ENCODE assay signal across 1 cellular context in genomic region chr14:100212476-100213333, GRCh38.
TF ChIP-seq lines count a peak whose summit lies in the region.

No MANE protein-coding gene starts in this region.

TF ChIP-seq in HepG2, 621 proteins besides CTCF, POLR2A, EP300 and RAD21 (continued from another document):
- TF ChIP-seq, protein P1, sequence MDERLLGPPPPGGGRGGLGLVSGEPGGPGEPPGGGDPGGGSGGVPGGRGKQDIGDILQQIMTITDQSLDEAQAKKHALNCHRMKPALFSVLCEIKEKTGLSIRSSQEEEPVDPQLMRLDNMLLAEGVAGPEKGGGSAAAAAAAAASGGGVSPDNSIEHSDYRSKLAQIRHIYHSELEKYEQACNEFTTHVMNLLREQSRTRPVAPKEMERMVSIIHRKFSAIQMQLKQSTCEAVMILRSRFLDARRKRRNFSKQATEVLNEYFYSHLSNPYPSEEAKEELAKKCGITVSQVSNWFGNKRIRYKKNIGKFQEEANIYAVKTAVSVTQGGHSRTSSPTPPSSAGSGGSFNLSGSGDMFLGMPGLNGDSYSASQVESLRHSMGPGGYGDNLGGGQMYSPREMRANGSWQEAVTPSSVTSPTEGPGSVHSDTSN (CRISPR knock-in tag; IDR thresholded peaks at IDR 0.05), result no peak
- no peak for TF ChIP-seq MBD4 (IDR thresholded peaks at IDR 0.05; ENCODE audit: borderline replicate concordance, low read length)
- TF ChIP-seq KDM1A (CRISPR knock-in tag; IDR thresholded peaks at IDR 0.05), result no peak
- no peak for TF ChIP-seq ZNF878 (CRISPR knock-in tag; IDR thresholded peaks at IDR 0.05)
- TF ChIP-seq ZBTB46 (CRISPR knock-in tag; IDR thresholded peaks at IDR 0.05; ENCODE audit: borderline replicate concordance), result no peak
- no peak for TF ChIP-seq ZSCAN29 (CRISPR knock-in tag; conservative IDR thresholded peaks at IDR 0.05)
- no peak for TF ChIP-seq SKI (IDR thresholded peaks at IDR 0.05; ENCODE audit: partially characterized antibody)
- TF ChIP-seq ATRX (CRISPR knock-in tag; IDR thresholded peaks at IDR 0.05; ENCODE audit: borderline replicate concordance), result no peak
- TF ChIP-seq ZNF816 (CRISPR knock-in tag; IDR thresholded peaks at IDR 0.05; ENCODE audit: borderline replicate concordance), result no peak
- TF ChIP-seq DPF2 (CRISPR knock-in tag; IDR thresholded peaks at IDR 0.05; ENCODE audit: borderline replicate concordance, low read depth), result no peak
- TF ChIP-seq, protein P2, sequence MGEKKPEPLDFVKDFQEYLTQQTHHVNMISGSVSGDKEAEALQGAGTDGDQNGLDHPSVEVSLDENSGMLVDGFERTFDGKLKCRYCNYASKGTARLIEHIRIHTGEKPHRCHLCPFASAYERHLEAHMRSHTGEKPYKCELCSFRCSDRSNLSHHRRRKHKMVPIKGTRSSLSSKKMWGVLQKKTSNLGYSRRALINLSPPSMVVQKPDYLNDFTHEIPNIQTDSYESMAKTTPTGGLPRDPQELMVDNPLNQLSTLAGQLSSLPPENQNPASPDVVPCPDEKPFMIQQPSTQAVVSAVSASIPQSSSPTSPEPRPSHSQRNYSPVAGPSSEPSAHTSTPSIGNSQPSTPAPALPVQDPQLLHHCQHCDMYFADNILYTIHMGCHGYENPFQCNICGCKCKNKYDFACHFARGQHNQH (CRISPR knock-in tag; IDR thresholded peaks at IDR 0.05), result no peak
- TF ChIP-seq ZMYM3 (CRISPR knock-in tag; IDR thresholded peaks at IDR 0.05), result peak; percentile 48; the same call in 1 of the 2 replicates
- TF ChIP-seq ZNF468 (CRISPR knock-in tag; IDR thresholded peaks at IDR 0.05), result no peak
TF ChIP-seq in HepG2: peak in this region for 2.
